Comparison of ENCODE assay signal across 1 cellular context in genomic region chr22:38417252-38418060, GRCh38.
TF ChIP-seq lines count a peak whose summit lies in the region.

No MANE protein-coding gene starts in this region.

TF ChIP-seq in H1, 55 proteins besides CTCF, POLR2A, EP300 and RAD21:
- TF ChIP-seq POU5F1 (IDR thresholded peaks at IDR 0.05; ENCODE audit: low read depth, low read length): no peak
- no peak for TF ChIP-seq SIX5 (IDR thresholded peaks at IDR 0.05; ENCODE audit: low read depth, low read length)
- no peak for TF ChIP-seq ASH2L (IDR thresholded peaks at IDR 0.05; ENCODE audit: low read length)
- TF ChIP-seq SRF (IDR thresholded peaks at IDR 0.05; ENCODE audit: low read depth, low read length): no peak
- no peak for TF ChIP-seq KDM5A (IDR thresholded peaks at IDR 0.05; ENCODE audit: low read length)
- TF ChIP-seq GTF2F1 (IDR thresholded peaks at IDR 0.05; ENCODE audit: borderline replicate concordance, low read depth, low read length): no peak
- no peak for TF ChIP-seq EZH2 (IDR thresholded peaks at IDR 0.05; ENCODE audit: low read depth, low read length, severe bottlenecking)
- TF ChIP-seq CHD1 (IDR thresholded peaks at IDR 0.05; ENCODE audit: low read depth, low read length): no peak
- TF ChIP-seq SAP30 (IDR thresholded peaks at IDR 0.05; ENCODE audit: insufficient read depth, insufficient replicate concordance, low read length): no peak
- no peak for TF ChIP-seq CBX8 (IDR thresholded peaks at IDR 0.05; ENCODE audit: borderline replicate concordance, low read depth, low read length)
- no peak for TF ChIP-seq PHF8 (conservative IDR thresholded peaks at IDR 0.05; ENCODE audit: low read depth, low read length)
- no peak for TF ChIP-seq BRCA1 (IDR thresholded peaks at IDR 0.05; ENCODE audit: low read depth, low read length)
- TF ChIP-seq RBBP5 (IDR thresholded peaks at IDR 0.05; ENCODE audit: borderline replicate concordance, low read depth, low read length): no peak
- no peak for TF ChIP-seq ATF3 (IDR thresholded peaks at IDR 0.05; ENCODE audit: insufficient read depth, low read depth, low read length)
